In genomic region chr9:20144255-20144654, GRCh38 we compare ENCODE assay signal across 12 cellular contexts.
A peak's percentile ranks its signal among the peaks of the same experiment; 100 is the strongest.
DNase-seq lines count a peak whose midpoint lies in the region; ATAC-seq and TF ChIP-seq lines count a peak whose summit lies in the region.
"Had no signal": no experiment of that assay in that cellular context is flagged by ENCODE, and none has a peak within 500 bp of the region (broad histone marks: within the 10 kb centered on the region; RNA-seq: fewer than 3 reads in every experiment).

No MANE protein-coding gene starts in this region.

- DNase-seq in COLO668 (lab: John Stamatoyannopoulos, UW; ENCODE audit: unreplicated experiment): peak; percentile 25
- no peak for DNase-seq in Karpas-422
- peak; percentile 4 for DNase-seq in astrocyte of the hippocampus (ENCODE audit: low read depth, low spot score)
- no peak for DNase-seq in natural killer cell treated with Interleukin-12 subunit alpha and Interleukin-12 subunit beta and Interleukin-15 and Interleukin-18, amount 100 ng/mL, for 72 hours (ENCODE audit: low spot score)
- DNase-seq in activated gamma-delta T cell (lab: John Stamatoyannopoulos, UW): no peak
- DNase-seq: C1 segment of cervical spinal cord; NCI-H526 treated with DMSO at 0.1 percent for 48 hours; stimulated activated CD4-positive, alpha-beta T cell treated with anti-CD3 and anti-CD28 coated beads, Interleukin-4, amount 100 ng/mL, for 24 hours had no signal

- no peak overlapping the region for H3K27ac ChIP-seq in Karpas-422 (ENCODE audit: low read length)
- H3K27ac ChIP-seq in gastroesophageal sphincter: no peak overlapping the region

- no peak for TF ChIP-seq EP300 in gastroesophageal sphincter (IDR thresholded peaks at IDR 0.05)

- WGBS in gastroesophageal sphincter (ENCODE audit: low coverage in 1 of 2), 2 donors: 16 to 21% methylated on average over 6 to 7 of the region's 7 CpGs

- no peak overlapping the region for H3K9ac ChIP-seq in Karpas-422 (ENCODE audit: low read length)

- H3K36me3 Mint-ChIP-seq in natural killer cell treated with Interleukin-12 subunit alpha and Interleukin-12 subunit beta and Interleukin-15 and Interleukin-18, amount 100 ng/mL, for 72 hours: no peaks in the 10 kb centered on the region
- H3K36me3 Mint-ChIP-seq: IgD-negative memory B cell had no signal

- no peaks in the 10 kb centered on the region for H3K79me2 ChIP-seq in Karpas-422 (ENCODE audit: low read length)

- no peaks in the 10 kb centered on the region for H3K9me2 ChIP-seq in Karpas-422 (replicated peaks; ENCODE audit: insufficient read depth, low read length)

- no peak for TF ChIP-seq CTCF in gastroesophageal sphincter (IDR thresholded peaks at IDR 0.05)

- H3K4me1 Mint-ChIP-seq in natural killer cell treated with Interleukin-12 subunit alpha and Interleukin-12 subunit beta and Interleukin-15 and Interleukin-18, amount 100 ng/mL, for 72 hours (ENCODE audit: low read depth in 2 of 2): peaks cover 4 to 7% of the 10 kb centered on the region in 2 donors

- H3K9me3 Mint-ChIP-seq in natural killer cell treated with Interleukin-12 subunit alpha and Interleukin-12 subunit beta and Interleukin-15 and Interleukin-18, amount 100 ng/mL, for 72 hours: no peaks in the 10 kb centered on the region

- H3K4me3 ChIP-seq in Karpas-422 (ENCODE audit: low read length) (no peak overlapping the region), gastroesophageal sphincter (no peak overlapping the region)

- TF ChIP-seq POLR2A in gastroesophageal sphincter (IDR thresholded peaks at IDR 0.05): no peak

- H3K27me3 ChIP-seq in Karpas-422 (ENCODE audit: low read length) (0 out of 2 replicates have a peak, but pooled peaks cover 3% of the 10 kb centered on the region), gastroesophageal sphincter (no peaks in the 10 kb centered on the region)

- peak overlapping the region; percentile 38 for H3K4me3 Mint-ChIP-seq in natural killer cell treated with Interleukin-12 subunit alpha and Interleukin-12 subunit beta and Interleukin-15 and Interleukin-18, amount 100 ng/mL, for 72 hours
- H3K4me3 Mint-ChIP-seq: IgD-negative memory B cell had no signal

- peak overlapping the region; percentile 27 for H3K4me2 ChIP-seq in Karpas-422 (ENCODE audit: low read depth, low read length, poor library complexity, severe bottlenecking)

- no peak for ATAC-seq in natural killer cell treated with Interleukin-12 subunit alpha and Interleukin-12 subunit beta and Interleukin-15 and Interleukin-18, amount 100 ng/mL, for 72 hours
- ATAC-seq in GM19324 (IDR thresholded peaks at IDR 0.05; ENCODE audit: low FRiP score, unreplicated experiment) (no peak), GM18909 (IDR thresholded peaks at IDR 0.05; ENCODE audit: poor library complexity, unreplicated experiment) (no peak), gastroesophageal sphincter (no peak)

- no peak overlapping the region for H3K27ac Mint-ChIP-seq in natural killer cell treated with Interleukin-12 subunit alpha and Interleukin-12 subunit beta and Interleukin-15 and Interleukin-18, amount 100 ng/mL, for 72 hours
- H3K27ac Mint-ChIP-seq: IgD-negative memory B cell had no signal

- H3K4me1 ChIP-seq in Karpas-422 (ENCODE audit: low read length) (no peaks in the 10 kb centered on the region), gastroesophageal sphincter (peaks cover 0 to 19% (median 5%) of the 10 kb centered on the region in 3 donors)

- no peaks in the 10 kb centered on the region for H4K20me1 ChIP-seq in Karpas-422 (ENCODE audit: insufficient read depth, low read depth, low read length)

- H3K36me3 ChIP-seq in Karpas-422 (ENCODE audit: insufficient read depth, low read length) (no peaks in the 10 kb centered on the region), gastroesophageal sphincter (no peaks in the 10 kb centered on the region)

- peaks cover 10% of the 10 kb centered on the region in 2 donors for H3K27me3 Mint-ChIP-seq in natural killer cell treated with Interleukin-12 subunit alpha and Interleukin-12 subunit beta and Interleukin-15 and Interleukin-18, amount 100 ng/mL, for 72 hours

- no peaks in the 10 kb centered on the region for H3K9me3 ChIP-seq in Karpas-422 (ENCODE audit: low read length)
- no peaks in the 10 kb centered on the region for H3K9me3 ChIP-seq in gastroesophageal sphincter

- peak overlapping the region; percentile 10; the same call in 1 of the 2 replicates for H2AFZ ChIP-seq in Karpas-422 (ENCODE audit: low read length)

Comparison
In these comparisons a context has a peak if more than half of its experiments do, and no peak if none do; other contexts are left out.
1. DNase-seq: peak in COLO668 (single experiment) and astrocyte of the hippocampus (single experiment); none in Karpas-422 (single experiment), natural killer cell treated with Interleukin-12 subunit alpha and Interleukin-12 subunit beta and Interleukin-15 and Interleukin-18, amount 100 ng/mL, for 72 hours (single experiment) and activated gamma-delta T cell (single experiment).